Comparison of ENCODE assay signal across 8 cellular contexts in the genomic region with DNA sequence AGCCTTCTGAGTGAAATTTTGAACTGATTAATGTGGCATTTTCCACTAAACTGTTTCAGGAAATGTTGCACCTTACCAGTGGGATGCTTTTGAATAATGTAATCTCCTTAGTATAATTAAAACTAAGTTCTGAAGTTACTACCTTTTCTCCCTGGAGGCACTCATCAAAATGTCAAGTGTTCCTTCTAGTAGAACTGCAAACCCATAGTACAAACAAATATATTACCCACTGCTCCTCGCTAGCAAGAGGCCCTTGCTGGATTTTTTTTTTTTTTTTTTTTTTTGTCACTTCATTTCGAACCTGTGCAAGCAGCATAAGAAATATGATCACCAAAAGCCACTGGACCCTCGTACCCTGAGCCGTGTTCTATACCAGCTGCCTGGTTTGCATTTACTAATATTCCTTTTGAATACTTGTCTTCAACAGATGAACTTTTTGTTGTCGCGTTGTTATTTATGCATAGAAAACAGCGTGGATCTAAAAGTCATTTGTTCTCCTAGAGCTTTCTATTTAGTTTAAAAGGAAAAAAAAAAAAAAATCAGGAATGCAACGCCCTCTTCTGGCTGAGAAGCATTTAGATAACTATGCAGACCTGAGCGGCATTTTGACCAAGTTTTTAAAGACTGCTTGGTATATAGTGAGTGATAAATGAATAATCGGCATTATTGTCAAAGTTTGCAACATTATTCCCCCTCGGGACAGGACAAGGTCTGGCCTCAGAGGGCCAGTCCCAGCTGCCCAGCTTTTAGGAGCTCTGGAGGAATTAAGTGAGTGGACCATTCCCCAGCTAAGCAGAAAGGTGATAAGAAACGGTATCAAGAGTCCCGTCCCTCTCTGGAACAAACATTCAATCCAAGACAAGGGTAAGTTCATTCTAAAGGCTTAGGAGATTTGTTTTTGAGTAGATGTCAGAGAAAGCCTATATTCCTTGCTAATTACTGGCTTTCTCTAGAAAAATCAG.
DNase-seq lines count a peak whose midpoint lies in the region; ATAC-seq and TF ChIP-seq lines count a peak whose summit lies in the region.

No MANE protein-coding gene starts in this region.

- DNase-seq in GM06990 (ENCODE audit: extremely low read depth, insufficient read length) = no peak
- peak; percentile 22 for DNase-seq in NB4 (ENCODE audit: low read depth)
- DNase-seq in dedifferentiated amniotic fluid mesenchymal stem cell (ENCODE audit: extremely low spot score) = peak; percentile 51
- no peak for DNase-seq in neural crest cell (ENCODE audit: low read depth, low spot score)
- no peak for DNase-seq in gastrocnemius medialis

- no peak overlapping the region for H3K27ac Mint-ChIP-seq in neural crest cell (ENCODE audit: unreplicated experiment)

- no peak overlapping the region for H3K4me3 Mint-ChIP-seq in neural crest cell

- intact Hi-C loops in gastrocnemius medialis (cut with DNase I; ENCODE audit: low total_unique reads) = no loop called here

- peaks cover 25% of the 10 kb centered on the region for H3K27me3 Mint-ChIP-seq in neural crest cell (ENCODE audit: low read depth)

- TF ChIP-seq CTCF in GM06990 (IDR thresholded peaks at IDR 0.05; ENCODE audit: insufficient read depth, low read length, poor library complexity, severe bottlenecking) (peak; percentile 54), NB4 (IDR thresholded peaks at IDR 0.05; ENCODE audit: low read depth, low read length) (peak; percentile 41), neural crest cell (conservative IDR thresholded peaks at IDR 0.05) (peak; percentile 75), gastrocnemius medialis (IDR thresholded peaks at IDR 0.05 in 4 of 5, conservative IDR thresholded peaks at IDR 0.05 in 1 of 5) (no peak)

- no peak for ATAC-seq in gastrocnemius medialis
- no peak for ATAC-seq in HG03457 (IDR thresholded peaks at IDR 0.05; ENCODE audit: unreplicated experiment)
- ATAC-seq in HG02571 (IDR thresholded peaks at IDR 0.05; ENCODE audit: unreplicated experiment) = no peak
- ATAC-seq in HG03045 (IDR thresholded peaks at IDR 0.05; ENCODE audit: unreplicated experiment) = no peak

- in situ Hi-C loops in gastrocnemius medialis (cut with MboI; ENCODE audit: low sequenced_read_pairs in 4 of 4) = no loop called here

- H3K9me3 Mint-ChIP-seq in neural crest cell = no peaks in the 10 kb centered on the region

- no peaks in the 10 kb centered on the region for H3K9me3 ChIP-seq in gastrocnemius medialis

- H3K27ac ChIP-seq in gastrocnemius medialis = no peak overlapping the region

- H3K36me3 Mint-ChIP-seq in neural crest cell (ENCODE audit: low read depth) = no peaks in the 10 kb centered on the region

- H3K36me3 ChIP-seq in GM06990 (ENCODE audit: control insufficient read depth, insufficient read depth, low read length) (no peaks in the 10 kb centered on the region), gastrocnemius medialis (no peaks in the 10 kb centered on the region)

- H3K4me3 ChIP-seq in GM06990 (replicated peaks; ENCODE audit: low read depth, low read length) = no peak overlapping the region
- no peak overlapping the region for H3K4me3 ChIP-seq in NB4 (ENCODE audit: low read depth, low read length)
- no peak overlapping the region for H3K4me3 ChIP-seq in gastrocnemius medialis

- no peaks in the 10 kb centered on the region; the same call in 1 of the 2 replicates for H3K27me3 ChIP-seq in GM06990 (replicated peaks; ENCODE audit: control insufficient read depth, insufficient read depth, low read length)
- no peaks in the 10 kb centered on the region for H3K27me3 ChIP-seq in gastrocnemius medialis

- TF ChIP-seq POLR2A in NB4 (IDR thresholded peaks at IDR 0.05; ENCODE audit: extremely low read depth, insufficient read length) (no peak), gastrocnemius medialis (IDR thresholded peaks at IDR 0.05) (no peak)

- H3K4me1 Mint-ChIP-seq in neural crest cell = peaks cover 6% of the 10 kb centered on the region

- no peaks in the 10 kb centered on the region for H3K4me1 ChIP-seq in gastrocnemius medialis

Comparison
In these comparisons a context has a peak if more than half of its experiments do, and no peak if none do; other contexts are left out.
1. DNase-seq: peak in NB4 (single experiment) and dedifferentiated amniotic fluid mesenchymal stem cell (single experiment); none in GM06990 (single experiment), neural crest cell (single experiment) and gastrocnemius medialis (0 of 2).
2. CTCF ChIP-seq: peak in GM06990 (single experiment), NB4 (single experiment) and neural crest cell (single experiment); none in gastrocnemius medialis (0 of 5).